Comparison of ENCODE assay signal across 20 cellular contexts in genomic region chr16:59320657-59321056, GRCh38.
"Had no signal": no experiment of that assay in that cellular context is flagged by ENCODE, and none has a peak within 500 bp of the region (broad histone marks: within the 10 kb centered on the region; RNA-seq: fewer than 3 reads in every experiment).

No MANE protein-coding gene starts in this region.

- DNase-seq: colonic mucosa; cortex of kidney; effector CD8-positive, alpha-beta T cell; effector memory CD8-positive, alpha-beta T cell; endodermal cell; erythroblast; foreskin keratinocyte; heart left ventricle; hypothalamus; left cardiac atrium; left lung; left ventricle myocardium superior; lower lobe of right lung; mesenchymal stem cell; mucosa of descending colon; naive B cell; naive thymus-derived CD8-positive, alpha-beta T cell had no signal

- H3K27me3 ChIP-seq: colonic mucosa, foreskin keratinocyte, gastroesophageal sphincter, heart left ventricle, hepatocyte, left lung had no signal

- H3K4me1 ChIP-seq: colonic mucosa, foreskin keratinocyte, gastroesophageal sphincter, heart left ventricle, left lung, lower lobe of right lung had no signal

- H3K36me3 ChIP-seq: colonic mucosa, gastroesophageal sphincter, heart left ventricle, left lung, lower lobe of right lung had no signal

- H3K9me3 ChIP-seq: colonic mucosa, gastroesophageal sphincter, heart left ventricle, left lung, lower lobe of right lung had no signal

- H3K27ac ChIP-seq: colonic mucosa, epithelial cell of prostate, foreskin keratinocyte, gastroesophageal sphincter, heart left ventricle, hepatocyte, left lung, lower lobe of right lung had no signal

- H3K4me3 ChIP-seq: colonic mucosa, gastroesophageal sphincter, heart left ventricle, hepatocyte, left lung, lower lobe of right lung, mucosa of descending colon had no signal
